In the genomic region with DNA sequence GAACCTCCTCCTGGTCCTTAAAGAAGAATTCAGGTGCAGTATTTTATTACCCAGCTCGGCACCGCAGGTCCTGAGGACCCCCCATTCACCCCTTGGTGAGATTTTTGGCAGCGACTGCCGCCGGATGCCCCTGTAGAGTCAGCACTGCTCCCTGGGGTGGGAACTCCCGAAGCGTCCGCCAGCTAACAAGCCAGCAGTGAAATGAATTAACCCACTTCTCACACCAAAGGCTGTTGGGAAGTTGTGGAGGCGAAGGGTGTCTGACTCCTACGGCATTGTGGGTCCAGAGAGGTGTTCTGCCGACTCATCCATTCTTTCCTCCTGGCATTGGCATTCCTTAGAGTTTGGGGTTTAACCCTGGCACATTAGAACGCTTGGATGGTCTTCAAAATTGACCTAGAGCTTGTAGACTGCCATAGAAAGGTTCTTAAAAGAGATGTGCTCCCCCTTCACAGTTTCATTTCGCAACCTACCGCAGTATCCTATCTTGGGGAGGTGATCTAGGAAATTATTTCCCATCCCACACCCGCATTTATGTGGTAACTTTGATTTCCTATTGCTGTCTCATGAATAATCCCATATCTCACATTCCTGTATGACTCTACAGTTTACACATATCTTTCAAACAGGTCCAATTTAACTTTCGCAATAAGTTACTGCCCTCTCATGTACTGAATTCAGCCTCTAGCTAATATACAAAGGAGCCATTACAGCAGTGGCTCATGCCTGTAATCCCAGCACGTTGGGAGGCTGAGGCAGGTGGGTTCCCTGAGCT, we compare ENCODE assay signal across 8 cellular contexts. TPM values are rescaled to one million over a fixed set of nuclear protein-coding genes. Genes with fewer than 3 reads are reported as not detected.
DNase-seq lines count a peak whose midpoint lies in the region; ATAC-seq and TF ChIP-seq lines count a peak whose summit lies in the region.

No MANE protein-coding gene starts in this region.

- peak overlapping the region; percentile 92 for H2BK5ac ChIP-seq in IMR-90 (ENCODE audit: low read depth, low read length, poor library complexity, severe bottlenecking)

- H3K4me2 ChIP-seq in IMR-90 (ENCODE audit: low read depth, low read length): peak overlapping the region; percentile 29; the same call in 1 of the 2 replicates

- peak overlapping the region; percentile 93 for H2AFZ ChIP-seq in IMR-90 (replicated peaks; ENCODE audit: low read length, poor library complexity)

- peak overlapping the region; percentile 59 for H2BK15ac ChIP-seq in IMR-90 (ENCODE audit: low read depth, low read length)

- no peaks in the 10 kb centered on the region for H3K36me3 ChIP-seq in IMR-90 (ENCODE audit: control insufficient read depth, insufficient read depth, low read length)

- H3K9me1 ChIP-seq in IMR-90 (ENCODE audit: insufficient read depth, low read length): 0 out of 2 replicates have a peak, but pooled peaks cover 3% of the 10 kb centered on the region

- H3K9me3 Mint-ChIP-seq in chondrocyte (ENCODE audit: low read depth) (peaks cover 24% of the 10 kb centered on the region), naive B cell (peaks cover 8 to 41% (median 20%) of the 10 kb centered on the region in 7 donors)

- H4K91ac ChIP-seq in IMR-90 (ENCODE audit: insufficient read depth, low read depth, low read length): 0 out of 2 replicates have a peak overlapping the region, but pooled peaks have one; percentile 63

- CTCF ChIA-PET in IMR-90 (lab: Yijun Ruan, JAX): interaction anchor here (0.6 to 1.0 kb wide), 2 partner anchors 44 to 514 kb away, joined by 3 read pairs; no protein-coding TSS in a partner anchor

- peak overlapping the region; percentile 81 for H3K27ac ChIP-seq in IMR-90 (ENCODE audit: insufficient read depth, low read length)

- H3K4me1 ChIP-seq in IMR-90 (ENCODE audit: control insufficient read depth, insufficient read depth, low read length): peaks cover 7% of the 10 kb centered on the region

- no peak overlapping the region; the same call in 1 of the 2 replicates for H3K56ac ChIP-seq in IMR-90 (ENCODE audit: extremely low read depth, insufficient read depth, low read length)

- H3K4me1 Mint-ChIP-seq in chondrocyte (ENCODE audit: low read depth) (peaks cover 26% of the 10 kb centered on the region), naive B cell (peaks cover 4 to 15% (median 9%) of the 10 kb centered on the region in 3 donors)

- peak overlapping the region; percentile 79 for H2AK9ac ChIP-seq in IMR-90 (replicated peaks; ENCODE audit: low read depth, low read length, poor library complexity)

- peak overlapping the region; percentile 46; the same call in 1 of the 2 replicates for H3K14ac ChIP-seq in IMR-90 (replicated peaks; ENCODE audit: low read depth, low read length)

- H3K27ac Mint-ChIP-seq in chondrocyte (ENCODE audit: unreplicated experiment) (no peak overlapping the region), naive B cell (peak overlapping the region in 4 of 6 donors; percentile 22 to 82 (median 44))

- no TSS peak for BruUV-seq in IMR-90 (replicated peaks; lab: Mats Ljungman, UMichigan)

- peak overlapping the region; percentile 98 for H3K4me3 Mint-ChIP-seq in chondrocyte (ENCODE audit: unreplicated experiment)
- H3K4me3 Mint-ChIP-seq in naive B cell: peak overlapping the region; percentile 53 to 97 (median 94)

- H2AK5ac ChIP-seq in IMR-90 (ENCODE audit: low read depth, low read length): peak overlapping the region; percentile 85

- no peak for TF ChIP-seq POLR2A in IMR-90 (IDR thresholded peaks at IDR 0.05; ENCODE audit: low read depth, low read length)

- TF ChIP-seq CTCF in IMR-90 (conservative IDR thresholded peaks at IDR 0.05; ENCODE audit: low read depth, low read length): no peak
- TF ChIP-seq CTCF in chondrocyte (IDR thresholded peaks at IDR 0.05): no peak

- H3K4me3 ChIP-seq in IMR-90 (ENCODE audit: insufficient read depth, low read depth, low read length): no peak overlapping the region

- no peak overlapping the region for H3K9ac ChIP-seq in IMR-90 (ENCODE audit: low read depth, low read length)

- H2BK20ac ChIP-seq in IMR-90 (ENCODE audit: low read depth, low read length): peak overlapping the region; percentile 89

- peak overlapping the region; percentile 85 for H3K4ac ChIP-seq in IMR-90 (ENCODE audit: low read depth, low read length)

- peak; percentile 36 for ATAC-seq in IMR-90 (ENCODE audit: low read depth)
- no peak for ATAC-seq in naive B cell (ENCODE audit: low read depth in 2 of 2)
- ATAC-seq in HG03342 (IDR thresholded peaks at IDR 0.05; ENCODE audit: unreplicated experiment): no peak

- H3K27me3 ChIP-seq in IMR-90 (ENCODE audit: control insufficient read depth, insufficient read depth, low read length): no peaks in the 10 kb centered on the region

- peaks cover 3% of the 10 kb centered on the region; the same call in 1 of the 2 replicates for H4K20me1 ChIP-seq in IMR-90 (ENCODE audit: insufficient read depth, low read length)

- POLR2A ChIA-PET in IMR-90 (lab: Charles Lee; ENCODE audit: unreplicated experiment): no interaction called here

- H2BK120ac ChIP-seq in IMR-90 (ENCODE audit: low read depth, low read length): peak overlapping the region; percentile 90

- peak overlapping the region; percentile 57 to 88 for H4K8ac ChIP-seq in IMR-90 (ENCODE audit: low read depth in 2 of 2, low read length in 2 of 2)

- intact Hi-C loops in IMR-90 (cut with micrococcal nuclease): loop anchor here (2.0 to 5.0 kb wide), 2 partner anchors 39 to 497 kb away; a partner anchor contains a TSS

- peak overlapping the region; percentile 54; the same call in 1 of the 2 replicates for H3K23ac ChIP-seq in IMR-90 (ENCODE audit: low read depth, low read length)

- peak overlapping the region; percentile 31 for H4K5ac ChIP-seq in IMR-90 (ENCODE audit: low read depth, low read length)

- TF ChIP-seq RAD21 in IMR-90 (IDR thresholded peaks at IDR 0.05; ENCODE audit: low read length): no peak

- WGBS in IMR-90 (ENCODE audit: extremely low coverage in 2 of 2, insufficient read length in 1 of 2), 2 experiments: 20% methylated on average over 1 of the region's 17 CpGs; no CpG with 5 or more reads in 1 of the 2 experiments

- dilution Hi-C loops in IMR-90 (cut with HindIII; ENCODE audit: low sequenced_read_pairs, unreplicated experiment): no loop called here

- no peaks in the 10 kb centered on the region for H3K27me3 Mint-ChIP-seq in chondrocyte (ENCODE audit: low read depth)
- no peaks in the 10 kb centered on the region for H3K27me3 Mint-ChIP-seq in naive B cell

- H3K9me3 ChIP-seq in IMR-90 (ENCODE audit: control insufficient read depth, insufficient read depth, low read length): peaks cover 7% of the 10 kb centered on the region

- DNase-seq in AG20443 (ENCODE audit: low spot score) (peak; percentile 68), IMR-90 (peak; percentile 97), chondrocyte (ENCODE audit: low spot score) (no peak), naive B cell (peak; percentile 7), NCI-H82 (lab: John Stamatoyannopoulos, UW) (no peak), NCI-H1930 (lab: John Stamatoyannopoulos, UW) (no peak)
- no peak for DNase-seq in central memory CD4-positive, alpha-beta T cell

- H3K18ac ChIP-seq in IMR-90 (ENCODE audit: low read depth, low read length): peak overlapping the region; percentile 68

- H3K36me3 Mint-ChIP-seq in chondrocyte (ENCODE audit: low read depth) (no peaks in the 10 kb centered on the region), naive B cell (no peaks in the 10 kb centered on the region)

- peaks cover 9 to 12% of the 10 kb centered on the region in 2 experiments for H3K79me1 ChIP-seq in IMR-90 (ENCODE audit: low read depth in 1 of 2, low read length in 2 of 2)

- in situ Hi-C loops in IMR-90 (cut with MboI; ENCODE audit: low sequenced_read_pairs): no loop called here

TF ChIP-seq in IMR-90, 13 proteins besides CTCF, POLR2A, EP300 and RAD21 (continues in another document):
- TF ChIP-seq CEBPB (IDR thresholded peaks at IDR 0.05; ENCODE audit: low read depth, low read length) (peak; percentile 98), NFE2L2 (IDR thresholded peaks at IDR 0.05; ENCODE audit: low read depth, low read length) (peak; percentile 58), SMC3 (IDR thresholded peaks at IDR 0.05; ENCODE audit: low read depth, low read length) (no peak), RCOR1 (IDR thresholded peaks at IDR 0.05; ENCODE audit: insufficient replicate concordance, low read length) (peak; percentile 88), MAFK (IDR thresholded peaks at IDR 0.05; ENCODE audit: low read depth, low read length) (peak; percentile 51), BHLHE40 (IDR thresholded peaks at IDR 0.05; ENCODE audit: low read depth, low read length) (peak; percentile 61; the same call in 1 of the 2 replicates)
- TF ChIP-seq, protein P1, sequence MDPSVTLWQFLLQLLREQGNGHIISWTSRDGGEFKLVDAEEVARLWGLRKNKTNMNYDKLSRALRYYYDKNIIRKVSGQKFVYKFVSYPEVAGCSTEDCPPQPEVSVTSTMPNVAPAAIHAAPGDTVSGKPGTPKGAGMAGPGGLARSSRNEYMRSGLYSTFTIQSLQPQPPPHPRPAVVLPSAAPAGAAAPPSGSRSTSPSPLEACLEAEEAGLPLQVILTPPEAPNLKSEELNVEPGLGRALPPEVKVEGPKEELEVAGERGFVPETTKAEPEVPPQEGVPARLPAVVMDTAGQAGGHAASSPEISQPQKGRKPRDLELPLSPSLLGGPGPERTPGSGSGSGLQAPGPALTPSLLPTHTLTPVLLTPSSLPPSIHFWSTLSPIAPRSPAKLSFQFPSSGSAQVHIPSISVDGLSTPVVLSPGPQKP (IDR thresholded peaks at IDR 0.05; ENCODE audit: borderline replicate concordance, low read depth, low read length): no peak
- TF ChIP-seq, protein P2, sequence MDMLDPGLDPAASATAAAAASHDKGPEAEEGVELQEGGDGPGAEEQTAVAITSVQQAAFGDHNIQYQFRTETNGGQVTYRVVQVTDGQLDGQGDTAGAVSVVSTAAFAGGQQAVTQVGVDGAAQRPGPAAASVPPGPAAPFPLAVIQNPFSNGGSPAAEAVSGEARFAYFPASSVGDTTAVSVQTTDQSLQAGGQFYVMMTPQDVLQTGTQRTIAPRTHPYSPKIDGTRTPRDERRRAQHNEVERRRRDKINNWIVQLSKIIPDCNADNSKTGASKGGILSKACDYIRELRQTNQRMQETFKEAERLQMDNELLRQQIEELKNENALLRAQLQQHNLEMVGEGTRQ (IDR thresholded peaks at IDR 0.05; ENCODE audit: low read depth, low read length): no peak

RNA-seq across cellular contexts. Expression of a gene that starts 0.9 kb away (rescaled TPM):
- total RNA-seq in IMR-90 (2012; rRNA removed): 7.7 and 15.0 TPM in 2 replicates
- polyA plus RNA-seq in IMR-90 (2012; rRNA removed): 4.4 and 7.8 TPM in 2 replicates
- 4.6 and 6.0 TPM in 2 replicates for polyA plus RNA-seq in IMR-90 (2012; cell fraction: cytosol; rRNA removed)
- 1.6 and 4.2 TPM in 2 replicates for polyA plus RNA-seq in IMR-90 (2012; cell fraction: nucleus; rRNA removed; ENCODE audit: low replicate concordance)
- total RNA-seq in chondrocyte: 24.0 to 31.5 TPM (median 31.2 TPM) in 3 replicates
- 1 to 10 TPM; 4.4 to 6.6 (median 5.8) TPM for polyA plus RNA-seq in naive B cell (ENCODE audit: low read depth in 6 of 6)

RNA-seq across cellular contexts. Expression of a gene that starts 39.3 kb away (rescaled TPM):
- total RNA-seq in IMR-90 (2012; rRNA removed): 37.1 and 77.8 TPM in 2 replicates
- 76.7 and 92.0 TPM in 2 replicates for polyA plus RNA-seq in IMR-90 (2012; rRNA removed)
- 16.6 and 35.7 TPM in 2 replicates for polyA plus RNA-seq in IMR-90 (2012; cell fraction: cytosol; rRNA removed)
- polyA plus RNA-seq in IMR-90 (2012; cell fraction: nucleus; rRNA removed; ENCODE audit: low replicate concordance): 2.7 and 27.1 TPM in 2 replicates
- 52.5 to 78.9 TPM (median 58.2 TPM) in 3 replicates for total RNA-seq in chondrocyte
- 100 to 1,000 TPM in 3 of 6 donors, 10 to 100 TPM in 3; 35.0 to 142 (median 101) TPM for polyA plus RNA-seq in naive B cell (ENCODE audit: low read depth in 6 of 6)

Comparison
In these comparisons a context has a peak if more than half of its experiments do, and no peak if none do; other contexts are left out.
1. DNase-seq: peak in AG20443 (single experiment), IMR-90 (single experiment) and naive B cell (single experiment); none in chondrocyte (single experiment), central memory CD4-positive, alpha-beta T cell (single experiment), NCI-H82 (single experiment) and NCI-H1930 (0 of 2).